In the genomic region with DNA sequence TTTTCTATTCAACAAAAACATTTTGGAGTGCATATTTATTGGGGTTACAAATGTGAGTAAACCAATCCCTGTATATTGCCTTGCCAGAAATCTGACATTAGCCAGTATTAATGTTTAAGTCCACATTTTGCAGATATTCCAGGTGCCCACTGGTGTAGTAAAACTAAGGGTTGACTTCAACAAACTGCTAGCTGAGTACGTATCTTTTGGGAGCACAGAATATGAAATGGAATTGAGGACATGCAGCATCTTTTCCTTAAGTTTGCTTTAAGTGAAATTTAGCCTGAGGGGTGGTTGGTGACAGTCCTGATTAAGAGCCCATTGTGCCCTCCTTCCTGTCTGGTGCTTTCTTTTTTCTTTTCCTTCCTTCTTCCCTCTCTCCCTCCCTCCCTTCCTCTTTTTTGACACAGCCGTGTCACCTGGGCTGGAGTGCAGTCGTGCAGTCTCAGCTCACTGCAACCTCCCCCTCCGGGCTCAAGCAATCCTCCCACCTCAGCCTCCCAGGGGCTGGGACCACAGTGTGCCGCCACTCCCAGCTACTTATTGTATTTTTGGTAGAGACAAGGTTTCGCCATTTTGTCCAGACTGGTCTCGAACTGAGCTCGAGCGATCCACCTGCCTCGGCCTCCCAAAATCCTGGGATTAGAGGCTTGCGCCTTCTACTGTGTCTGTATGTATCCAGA, we compare ENCODE assay signal across 10 cellular contexts. TPM values are rescaled to one million over a fixed set of nuclear protein-coding genes. Genes with fewer than 3 reads are reported as not detected.
DNase-seq lines count a peak whose midpoint lies in the region; ATAC-seq and TF ChIP-seq lines count a peak whose summit lies in the region.
"Had no signal": no experiment of that assay in that cellular context is flagged by ENCODE, and none has a peak within 500 bp of the region (broad histone marks: within the 10 kb centered on the region; RNA-seq: fewer than 3 reads in every experiment).

No MANE protein-coding gene starts in this region.

- intact Hi-C loops in CD4-positive, alpha-beta memory T cell (cut with micrococcal nuclease), result no loop called here

- H3K27ac Mint-ChIP-seq in CD4-positive, alpha-beta memory T cell, result peak overlapping the region in 3 of 7 donors; percentile 12 to 97 (median 79)
- peak overlapping the region; percentile 95 for H3K27ac Mint-ChIP-seq in activated T-helper 17 cell treated with anti-CD3 and anti-CD28 coated beads, Interleukin-2, amount 50 U/mL, for 72 hours
- no peak overlapping the region for H3K27ac Mint-ChIP-seq in memory B cell

- no peaks in the 10 kb centered on the region for H3K9me3 Mint-ChIP-seq in CD4-positive, alpha-beta memory T cell
- no peaks in the 10 kb centered on the region for H3K9me3 Mint-ChIP-seq in activated T-helper 17 cell treated with anti-CD3 and anti-CD28 coated beads, Interleukin-2, amount 50 U/mL, for 72 hours
- no peaks in the 10 kb centered on the region for H3K9me3 Mint-ChIP-seq in memory B cell

- no peak overlapping the region for H3K4me3 ChIP-seq in CD4-positive, alpha-beta memory T cell (ENCODE audit: low read length in 2 of 2)
- peak overlapping the region; percentile 87 for H3K4me3 ChIP-seq in HL-60 (replicated peaks; ENCODE audit: insufficient read depth, low read length)

- peaks cover 24% of the 10 kb centered on the region for H3K4me1 ChIP-seq in CD4-positive, alpha-beta memory T cell (ENCODE audit: insufficient read depth, low read length)

- peaks cover 5% of the 10 kb centered on the region for H3K36me3 ChIP-seq in CD4-positive, alpha-beta memory T cell (ENCODE audit: insufficient read depth, low read length)

- H3K27ac ChIP-seq in CD4-positive, alpha-beta memory T cell (ENCODE audit: low read depth, low read length), result no peak overlapping the region
- no peak overlapping the region for H3K27ac ChIP-seq in HL-60 (replicated peaks)

- CTCF ChIA-PET in CD4-positive, alpha-beta memory T cell (lab: Charles Lee; ENCODE audit: partially characterized antibody), result interaction anchor here (1.3 to 1.4 kb wide), 2 partner anchors 9 to 47 kb away, joined by 3 to 4 read pairs; a partner anchor contains a TSS

- H3K9me3 ChIP-seq in CD4-positive, alpha-beta memory T cell (ENCODE audit: control insufficient read depth in 1 of 2, low read length in 2 of 2), result no peaks in the 10 kb centered on the region

- POLR2A ChIA-PET in CD4-positive, alpha-beta memory T cell (lab: Charles Lee; ENCODE audit: partially characterized antibody), result interaction anchor here (1.0 to 1.6 kb wide), 2 partner anchors 11 to 47 kb away, joined by 3 to 5 read pairs; a partner anchor contains a TSS

- DNase-seq in CD4-positive, alpha-beta memory T cell, result no peak
- DNase-seq in HL-60 (ENCODE audit: low read depth in 1 of 2, low spot score in 1 of 2) (no peak), memory B cell (ENCODE audit: low spot score in 2 of 2) (no peak), NCI-H510A treated with DMSO at 0.1 percent for 48 hours (lab: John Stamatoyannopoulos, UW) (no peak), NCI-H1105 treated with DMSO at 0.1 percent for 48 hours (lab: John Stamatoyannopoulos, UW) (no peak), NCI-H2196 (lab: John Stamatoyannopoulos, UW; ENCODE audit: unreplicated experiment) (no peak)
- no peak for DNase-seq in stimulated activated CD4-positive, alpha-beta T cell treated with anti-CD3 and anti-CD28 coated beads, Interleukin-2, amount 100 ng/mL, for 48 hours
- DNase-seq: midbrain; stimulated activated naive CD4-positive, alpha-beta T cell treated with Interleukin-2 at 50 U/mL for 16 hours had no signal

- H3K4me3 Mint-ChIP-seq in CD4-positive, alpha-beta memory T cell, result peak overlapping the region; percentile 93 to 98 (median 96)
- H3K4me3 Mint-ChIP-seq in activated T-helper 17 cell treated with anti-CD3 and anti-CD28 coated beads, Interleukin-2, amount 50 U/mL, for 72 hours, result peak overlapping the region; percentile 97
- peak overlapping the region; percentile 95 for H3K4me3 Mint-ChIP-seq in memory B cell

- H3K36me3 Mint-ChIP-seq in CD4-positive, alpha-beta memory T cell, result peaks cover 6 to 24% of the 10 kb centered on the region in 2 donors
- H3K36me3 Mint-ChIP-seq in activated T-helper 17 cell treated with anti-CD3 and anti-CD28 coated beads, Interleukin-2, amount 50 U/mL, for 72 hours (ENCODE audit: low read depth), result peaks cover 50% of the 10 kb centered on the region
- H3K36me3 Mint-ChIP-seq in memory B cell, result peaks cover 4% of the 10 kb centered on the region

- peaks cover under 1 to 2% of the 10 kb centered on the region in 2 donors for H3K27me3 Mint-ChIP-seq in CD4-positive, alpha-beta memory T cell
- no peaks in the 10 kb centered on the region for H3K27me3 Mint-ChIP-seq in activated T-helper 17 cell treated with anti-CD3 and anti-CD28 coated beads, Interleukin-2, amount 50 U/mL, for 72 hours
- no peaks in the 10 kb centered on the region for H3K27me3 Mint-ChIP-seq in memory B cell

- H3K27me3 ChIP-seq in CD4-positive, alpha-beta memory T cell (ENCODE audit: insufficient read depth, low read length), result no peaks in the 10 kb centered on the region
- no peaks in the 10 kb centered on the region for H3K27me3 ChIP-seq in HL-60 (ENCODE audit: insufficient read depth, poor library complexity, severe bottlenecking)

- peaks cover 18 to 36% (median 31%) of the 10 kb centered on the region in 4 donors for H3K4me1 Mint-ChIP-seq in CD4-positive, alpha-beta memory T cell
- H3K4me1 Mint-ChIP-seq in activated T-helper 17 cell treated with anti-CD3 and anti-CD28 coated beads, Interleukin-2, amount 50 U/mL, for 72 hours, result peaks cover 13% of the 10 kb centered on the region
- peaks cover 15% of the 10 kb centered on the region for H3K4me1 Mint-ChIP-seq in memory B cell

- ATAC-seq in activated T-helper 17 cell treated with anti-CD3 and anti-CD28 coated beads, Interleukin-2, amount 50 U/mL, for 72 hours (replicated peaks), result no peak
- ATAC-seq in memory B cell (ENCODE audit: low read depth), result no peak

- TF ChIP-seq CTCF in HL-60 (IDR thresholded peaks at IDR 0.05; ENCODE audit: insufficient read depth, low read length), result no peak

RNA-seq across cellular contexts. Expression of a gene that starts 1.6 kb away (rescaled TPM):
- total RNA-seq in CD4-positive, alpha-beta memory T cell, result 10 to 100 TPM; 15.9 to 24.0 TPM
- 1 to 10 TPM; 5.1 to 8.7 TPM for polyA plus RNA-seq in CD4-positive, alpha-beta memory T cell
- 10 to 100 TPM; 30.6 to 33.2 TPM for total RNA-seq in activated T-helper 17 cell treated with anti-CD3 and anti-CD28 coated beads, Interleukin-2, amount 50 U/mL, for 72 hours

RNA-seq across cellular contexts. Expression of a gene that starts 47.3 kb away (rescaled TPM):
- total RNA-seq in CD4-positive, alpha-beta memory T cell, result 1 to 10 TPM; 3.3 to 3.7 TPM
- polyA plus RNA-seq in CD4-positive, alpha-beta memory T cell, result 1 to 10 TPM in 1 of 2 donors, under 1 TPM in 1; 0.49 to 1.4 TPM
- total RNA-seq in activated T-helper 17 cell treated with anti-CD3 and anti-CD28 coated beads, Interleukin-2, amount 50 U/mL, for 72 hours, result 1 to 10 TPM; 1.6 to 2.1 TPM
